Comparison of ENCODE assay signal across 24 cellular contexts in the genomic region with DNA sequence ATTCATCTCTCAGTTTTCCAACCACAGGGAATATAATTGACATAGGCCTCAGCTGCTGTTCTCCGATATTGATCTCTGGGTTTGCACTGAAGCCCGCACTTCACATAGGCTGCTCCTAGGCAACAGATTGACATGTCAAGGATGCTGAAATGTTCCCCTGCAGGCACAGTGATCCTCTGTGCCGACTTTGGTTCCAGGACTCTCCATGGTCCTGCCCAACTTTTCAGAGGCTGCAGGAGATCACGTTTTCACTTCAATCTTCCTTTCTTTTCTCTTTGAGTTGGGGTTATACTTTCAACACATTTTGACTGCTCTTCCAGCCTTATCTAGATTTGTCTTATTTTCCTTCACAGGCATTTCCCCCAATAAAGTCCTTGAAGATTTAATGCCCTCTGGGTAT.
A peak's percentile ranks its signal among the peaks of the same experiment; 100 is the strongest.
DNase-seq lines count a peak whose midpoint lies in the region; ATAC-seq and TF ChIP-seq lines count a peak whose summit lies in the region.
"Had no signal": no experiment of that assay in that cellular context is flagged by ENCODE, and none has a peak within 500 bp of the region (broad histone marks: within the 10 kb centered on the region; RNA-seq: fewer than 3 reads in every experiment).

No MANE protein-coding gene starts in this region.

- DNase-seq in SK-N-SH: no peak
- DNase-seq in GM23338 (ENCODE audit: low spot score): no peak
- peak; percentile 8 for DNase-seq in iPS-NIHi7 (ENCODE audit: extremely low spot score)
- DNase-seq in NCI-H510A (lab: John Stamatoyannopoulos, UW): no peak
- DNase-seq in left ventricle myocardium inferior: no peak
- DNase-seq: AML-193; Caco-2; Calu3; CD4-positive, alpha-beta T cell; CD8-positive, alpha-beta T cell; DMS 273 treated with DMSO at 0.1 percent for 48 hours; DMS153; DMS53; DMS79; DND-41; EL; GDM1 had no signal

- peaks cover 3% of the 10 kb centered on the region for H3K27me3 Mint-ChIP-seq in GM23338 (ENCODE audit: insufficient read depth, low read depth, poor library complexity)
- H3K27me3 Mint-ChIP-seq: B cell; CD4-positive, alpha-beta T cell had no signal

- no peak overlapping the region for H3K4me3 ChIP-seq in SK-N-SH (ENCODE audit: low read depth in 2 of 2, low read length in 1 of 2)
- no peak overlapping the region for H3K4me3 ChIP-seq in GM23338
- H3K4me3 ChIP-seq in left ventricle myocardium inferior: no peak overlapping the region
- H3K4me3 ChIP-seq: A549; BLaER1 treated with 17β-estradiol and CSF1 and Interleukin-3, amounts not matched to agents 10 nM and 100 nM; GM12878 had no signal

- TF ChIP-seq CTCF in SK-N-SH (IDR thresholded peaks at IDR 0.05): no peak
- TF ChIP-seq CTCF in GM23338 (conservative IDR thresholded peaks at IDR 0.05; ENCODE audit: low read depth in 2 of 2): no peak
- no peak for TF ChIP-seq CTCF in left ventricle myocardium inferior (IDR thresholded peaks at IDR 0.05; ENCODE audit: borderline replicate concordance)

- no peak overlapping the region for H3K4me3 Mint-ChIP-seq in GM23338
- H3K4me3 Mint-ChIP-seq: B cell; CD4-positive, alpha-beta T cell; CD8-positive, alpha-beta T cell had no signal

- H4K20me1 ChIP-seq in SK-N-SH (ENCODE audit: insufficient read depth): no peaks in the 10 kb centered on the region
- H4K20me1 ChIP-seq in GM23338 (replicated peaks; ENCODE audit: insufficient read depth): no peaks in the 10 kb centered on the region
- H4K20me1 ChIP-seq: BLaER1 treated with 17β-estradiol and CSF1 and Interleukin-3, amounts not matched to agents 10 nM and 100 nM had no signal

- peaks cover 5% of the 10 kb centered on the region; the same call in 1 of the 3 replicates for H3K9me3 Mint-ChIP-seq in GM23338

- ATAC-seq in SK-N-SH treated with all-trans-retinoic acid at 6 μM for 48 hours: no peak
- ATAC-seq in GM23338: no peak
- ATAC-seq: A549; CD8-positive, alpha-beta T cell; GM12878 had no signal

- H3K9ac ChIP-seq in SK-N-SH: no peak overlapping the region
- H3K9ac ChIP-seq: BLaER1 treated with 17β-estradiol and CSF1 and Interleukin-3, amounts not matched to agents 10 nM and 100 nM had no signal

- H3K27ac ChIP-seq in SK-N-SH (ENCODE audit: low read depth in 2 of 2, low read length in 1 of 2) (no peak overlapping the region), GM23338 (ENCODE audit: low read depth) (no peak overlapping the region), left ventricle myocardium inferior (replicated peaks) (no peak overlapping the region)
- H3K27ac ChIP-seq: 22Rv1; A549; BLaER1 treated with 17β-estradiol and CSF1 and Interleukin-3, amounts not matched to agents 10 nM and 100 nM; C4-2B had no signal

- CTCF ChIA-PET in SK-N-SH (lab: Yijun Ruan, JAX): interaction anchor here (1.8 kb wide), 1 partner anchor 12 kb away, joined by 5 read pairs; no protein-coding TSS in a partner anchor

- intact Hi-C loops in left ventricle myocardium inferior (cut with micrococcal nuclease): no loop called here

- H3K79me2 ChIP-seq in SK-N-SH (ENCODE audit: insufficient read depth): no peaks in the 10 kb centered on the region
- H3K79me2 ChIP-seq in GM23338 (replicated peaks; ENCODE audit: insufficient read depth): no peaks in the 10 kb centered on the region

- 52% methylated on average over 4 of the region's 4 CpGs for WGBS in SK-N-SH (ENCODE audit: low lambda C conversion rate)

- no peaks in the 10 kb centered on the region for H3K36me3 Mint-ChIP-seq in GM23338 (ENCODE audit: low read depth)
- H3K36me3 Mint-ChIP-seq: CD8-positive, alpha-beta T cell had no signal

- H3K9me2 ChIP-seq in SK-N-SH (no peaks in the 10 kb centered on the region), GM23338 (ENCODE audit: insufficient read depth) (peaks cover 23% of the 10 kb centered on the region; the same call in 1 of the 2 replicates)

- H2AFZ ChIP-seq in SK-N-SH (ENCODE audit: low read depth) (no peak overlapping the region), GM23338 (no peak overlapping the region)

- no peak for TF ChIP-seq EP300 in SK-N-SH (IDR thresholded peaks at IDR 0.05; ENCODE audit: borderline replicate concordance in 1 of 2, low read depth in 1 of 2, low read length in 1 of 2)

- no peaks in the 10 kb centered on the region for H3K4me1 ChIP-seq in SK-N-SH (ENCODE audit: control insufficient read depth in 1 of 2, insufficient read depth in 2 of 2, low read depth in 1 of 2, low read length in 1 of 2)
- H3K4me1 ChIP-seq in GM23338 (ENCODE audit: insufficient read depth): no peaks in the 10 kb centered on the region
- no peaks in the 10 kb centered on the region for H3K4me1 ChIP-seq in left ventricle myocardium inferior
- H3K4me1 ChIP-seq: A549; BLaER1 treated with 17β-estradiol and CSF1 and Interleukin-3, amounts not matched to agents 10 nM and 100 nM; Caco-2 had no signal

- no peak overlapping the region for H3K27ac Mint-ChIP-seq in GM23338
- H3K27ac Mint-ChIP-seq: B cell; CD4-positive, alpha-beta T cell; CD8-positive, alpha-beta T cell had no signal

- TF ChIP-seq RAD21 in SK-N-SH (IDR thresholded peaks at IDR 0.05; ENCODE audit: low read length): no peak

- POLR2A ChIA-PET in SK-N-SH (lab: Yijun Ruan, JAX): no interaction called here

- no peaks in the 10 kb centered on the region for H3K36me3 ChIP-seq in SK-N-SH (replicated peaks in 1 of 2; ENCODE audit: control insufficient read depth in 1 of 2, insufficient read depth in 2 of 2, low read length in 1 of 2)
- H3K36me3 ChIP-seq in GM23338 (ENCODE audit: insufficient read depth): no peaks in the 10 kb centered on the region
- H3K36me3 ChIP-seq in left ventricle myocardium inferior: no peaks in the 10 kb centered on the region
- H3K36me3 ChIP-seq: BLaER1 treated with 17β-estradiol and CSF1 and Interleukin-3, amounts not matched to agents 10 nM and 100 nM had no signal

- H3F3A ChIP-seq in SK-N-SH (replicated peaks; ENCODE audit: insufficient read depth) (no peaks in the 10 kb centered on the region), GM23338 (replicated peaks; ENCODE audit: low read depth) (no peaks in the 10 kb centered on the region)

- H3K4me1 Mint-ChIP-seq in GM23338: 0 out of 3 replicates have a peak, but pooled peaks cover 2% of the 10 kb centered on the region
- H3K4me1 Mint-ChIP-seq: B cell had no signal

- H3K9me3 ChIP-seq in SK-N-SH (no peaks in the 10 kb centered on the region), left ventricle myocardium inferior (replicated peaks) (peaks cover 11% of the 10 kb centered on the region)
- H3K9me3 ChIP-seq: A549; BLaER1 treated with 17β-estradiol and CSF1 and Interleukin-3, amounts not matched to agents 10 nM and 100 nM; Caco-2 had no signal

- H3K4me2 ChIP-seq in SK-N-SH (no peak overlapping the region), GM23338 (no peak overlapping the region)
- H3K4me2 ChIP-seq: A549; BLaER1 treated with 17β-estradiol and CSF1 and Interleukin-3, amounts not matched to agents 10 nM and 100 nM had no signal

- no peaks in the 10 kb centered on the region for H3K27me3 ChIP-seq in SK-N-SH (ENCODE audit: insufficient read depth)
- H3K27me3 ChIP-seq in GM23338 (ENCODE audit: insufficient read depth): no peaks in the 10 kb centered on the region
- no peaks in the 10 kb centered on the region for H3K27me3 ChIP-seq in left ventricle myocardium inferior (ENCODE audit: low read depth)
- H3K27me3 ChIP-seq: BLaER1 treated with 17β-estradiol and CSF1 and Interleukin-3, amounts not matched to agents 10 nM and 100 nM had no signal

TF ChIP-seq in SK-N-SH, 30 proteins besides CTCF, POLR2A, EP300 and RAD21 (continues in another document):
- no peak for TF ChIP-seq ELF1 (IDR thresholded peaks at IDR 0.05)

TF ChIP-seq in SK-N-SH treated with all-trans-retinoic acid at 6 μM for 48 hours, 23 proteins besides CTCF, POLR2A, EP300 and RAD21 (continues in another document):
- TF ChIP-seq, protein P1, sequence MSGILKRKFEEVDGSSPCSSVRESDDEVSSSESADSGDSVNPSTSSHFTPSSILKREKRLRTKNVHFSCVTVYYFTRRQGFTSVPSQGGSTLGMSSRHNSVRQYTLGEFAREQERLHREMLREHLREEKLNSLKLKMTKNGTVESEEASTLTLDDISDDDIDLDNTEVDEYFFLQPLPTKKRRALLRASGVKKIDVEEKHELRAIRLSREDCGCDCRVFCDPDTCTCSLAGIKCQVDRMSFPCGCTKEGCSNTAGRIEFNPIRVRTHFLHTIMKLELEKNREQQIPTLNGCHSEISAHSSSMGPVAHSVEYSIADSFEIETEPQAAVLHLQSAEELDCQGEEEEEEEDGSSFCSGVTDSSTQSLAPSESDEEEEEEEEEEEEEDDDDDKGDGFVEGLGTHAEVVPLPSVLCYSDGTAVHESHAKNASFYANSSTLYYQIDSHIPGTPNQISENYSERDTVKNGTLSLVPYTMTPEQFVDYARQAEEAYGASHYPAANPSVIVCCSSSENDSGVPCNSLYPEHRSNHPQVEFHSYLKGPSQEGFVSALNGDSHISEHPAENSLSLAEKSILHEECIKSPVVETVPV (CRISPR knock-in tag; IDR thresholded peaks at IDR 0.05): no peak
- TF ChIP-seq ZNF70 (CRISPR knock-in tag; IDR thresholded peaks at IDR 0.05) (no peak), PPARA (CRISPR knock-in tag; IDR thresholded peaks at IDR 0.05; ENCODE audit: borderline replicate concordance) (no peak), TCF4 (CRISPR knock-in tag; IDR thresholded peaks at IDR 0.05; ENCODE audit: borderline replicate concordance) (no peak), ZNF565 (CRISPR knock-in tag; conservative IDR thresholded peaks at IDR 0.05; ENCODE audit: low read depth) (no peak), GLIS3 (CRISPR knock-in tag; IDR thresholded peaks at IDR 0.05) (no peak)
